Comparison of ENCODE assay signal across 8 cellular contexts in the genomic region with DNA sequence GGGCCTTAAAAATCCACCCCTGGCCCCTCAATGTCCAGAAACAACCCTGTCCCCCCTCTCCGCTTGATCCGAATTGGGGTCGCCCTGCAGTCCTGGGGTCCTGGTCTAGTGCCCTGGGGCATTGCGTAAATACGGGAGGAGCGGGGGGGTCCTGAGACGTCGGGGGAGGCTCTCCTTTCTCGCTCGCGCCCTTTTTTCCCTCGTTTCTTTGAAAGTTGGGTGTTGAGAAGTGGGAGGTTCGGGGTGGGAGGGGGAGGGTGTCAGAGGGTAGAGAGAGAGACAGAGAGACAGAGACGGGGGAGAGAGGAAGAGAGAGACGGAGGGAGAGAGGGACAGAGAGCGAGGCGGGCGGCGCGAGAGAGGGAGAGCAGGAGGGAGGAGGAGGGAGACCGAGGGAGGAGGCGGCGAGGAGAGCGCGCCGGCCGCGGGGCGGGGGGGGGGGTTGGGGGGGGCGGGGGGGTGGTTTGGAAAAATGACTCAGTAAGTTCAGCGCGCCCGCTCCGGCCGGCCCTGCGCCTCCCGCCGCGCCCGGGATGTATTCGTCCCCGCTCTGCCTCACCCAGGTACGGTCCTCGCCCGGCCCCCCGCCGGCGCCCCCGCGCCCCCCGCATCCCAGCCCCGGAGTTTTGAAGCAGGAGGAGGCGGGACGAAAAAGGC. TPM values are rescaled to one million over a fixed set of nuclear protein-coding genes. Genes with fewer than 3 reads are reported as not detected.
A peak's percentile ranks its signal among the peaks of the same experiment; 100 is the strongest.
DNase-seq lines count a peak whose midpoint lies in the region; ATAC-seq and TF ChIP-seq lines count a peak whose summit lies in the region.

Gene NFIC, plus strand, starts transcription at position 480 of the 657 bp plus-strand sequence. Its CDS starts 54 bp downstream, at position 534.

- ATAC-seq in HG02973 (IDR thresholded peaks at IDR 0.05; ENCODE audit: unreplicated experiment) = no peak

- TF ChIP-seq EP300 in suprapubic skin (IDR thresholded peaks at IDR 0.05) = no peak

- peak within 1 kb of the TSS; percentile 50 for H3K4me3 ChIP-seq in mononuclear cell (ENCODE audit: low read length)
- H3K4me3 ChIP-seq in suprapubic skin = peak within 1 kb of the TSS; percentile 72

- no peak for TF ChIP-seq CTCF in suprapubic skin (IDR thresholded peaks at IDR 0.05)

- 0% methylated on average over 41 of the region's 54 CpGs for WGBS in suprapubic skin

- H3K9me3 ChIP-seq in mononuclear cell (ENCODE audit: low read depth, low read length) (no peaks in the 10 kb centered on the region), suprapubic skin (no peaks in the 10 kb centered on the region)

- H3K36me3 ChIP-seq in suprapubic skin = no peaks in the 10 kb centered on the region

- H3K27me3 ChIP-seq in mononuclear cell (ENCODE audit: insufficient read depth, low read length) (no peaks in the 10 kb centered on the region), suprapubic skin (no peaks in the 10 kb centered on the region)

- TF ChIP-seq POLR2A in erythroblast (IDR thresholded peaks at IDR 0.05; ENCODE audit: low read length) = no peak
- no peak for TF ChIP-seq POLR2A in suprapubic skin (IDR thresholded peaks at IDR 0.05)

- DNase-seq in NCI-H1436 (lab: John Stamatoyannopoulos, UW) = peak; percentile 44
- DNase-seq in NCI-H1436 treated with DMSO at 0.1 percent for 48 hours (lab: John Stamatoyannopoulos, UW) = no peak
- DNase-seq in NCI-H2171 (lab: John Stamatoyannopoulos, UW) = peak; percentile 36
- peak; percentile 74 for DNase-seq in activated CD8-positive, alpha-beta memory T cell treated with anti-CD3 and anti-CD28 coated beads for 24 hours
- DNase-seq in erythroblast (lab: John Stamatoyannopoulos, UW) = peak; percentile 80 to 83
- peak; percentile 90 to 91 for DNase-seq in suprapubic skin (ENCODE audit: low spot score in 2 of 2)

- H3K27ac ChIP-seq in suprapubic skin = peak within 1 kb of the TSS; percentile 95

- peaks cover 49% of the 10 kb centered on the region for H3K4me1 ChIP-seq in mononuclear cell (ENCODE audit: insufficient read depth, low read length)
- H3K4me1 ChIP-seq in suprapubic skin = peaks cover 74% of the 10 kb centered on the region

RNA-seq across cellular contexts. Expression of gene NFIC, which starts in this region (rescaled TPM):
- 17.3 TPM for total RNA-seq in mononuclear cell
- 100 to 1,000 TPM; 135 to 234 (median 194) TPM for total RNA-seq in suprapubic skin
